In the genomic region with DNA sequence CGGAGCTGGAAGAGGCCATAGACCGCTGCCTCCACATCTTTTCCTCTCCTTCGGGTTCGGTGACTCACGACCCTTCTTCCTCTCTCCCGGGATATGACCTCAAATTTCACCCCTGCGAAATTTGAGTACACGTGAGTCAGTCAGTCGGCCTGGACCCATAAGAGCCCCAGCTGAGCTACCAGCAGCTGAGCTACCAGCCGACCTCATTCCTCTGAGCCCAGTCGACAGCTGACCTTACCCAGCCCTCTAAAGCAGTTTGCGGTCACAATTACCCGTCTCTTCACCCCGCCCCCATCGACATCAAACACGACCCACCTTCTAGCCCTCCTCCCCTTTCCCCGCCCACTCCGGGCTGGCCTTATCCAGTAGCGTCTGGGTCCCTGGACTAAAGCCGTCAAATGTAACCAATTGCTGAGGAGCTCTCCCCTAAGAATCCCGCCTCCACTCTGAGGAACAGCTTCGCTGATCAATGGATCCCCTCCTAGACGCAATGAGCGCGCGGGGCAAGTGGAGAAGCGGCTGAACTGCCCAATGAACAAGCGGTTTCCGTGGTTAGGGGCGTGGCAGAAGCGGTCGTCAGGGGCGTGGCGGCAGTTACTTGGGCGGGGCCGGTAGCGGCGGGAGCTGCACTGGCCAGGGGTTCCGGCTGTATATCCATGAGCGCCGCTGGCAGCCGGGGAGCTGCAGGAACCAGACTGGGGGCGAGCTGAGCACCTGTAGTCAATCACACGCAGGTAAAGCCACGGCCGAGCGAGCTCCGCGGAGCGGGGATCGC, we compare ENCODE assay signal across 8 cellular contexts. TPM values are rescaled to one million over a fixed set of nuclear protein-coding genes. Genes with fewer than 3 reads are reported as not detected.
DNase-seq lines count a peak whose midpoint lies in the region; ATAC-seq lines count a peak whose summit lies in the region.

ABHD2 (plus strand) TSS at position 627 of the 775 bp plus-strand sequence. CDS start 27,872 bp downstream, outside the sequence.

- H3K4me1 Mint-ChIP-seq in effector memory CD8-positive, alpha-beta T cell (ENCODE audit: low read depth in 2 of 2) = peaks cover 27 to 30% of the 10 kb centered on the region in 2 donors
- H3K4me1 Mint-ChIP-seq in memory B cell = peaks cover 28% of the 10 kb centered on the region

- peak; percentile 95 for ATAC-seq in GM21360 (IDR thresholded peaks at IDR 0.05; ENCODE audit: unreplicated experiment)
- ATAC-seq in effector memory CD8-positive, alpha-beta T cell (replicated peaks) = peak; percentile 94
- peak; percentile 90 for ATAC-seq in memory B cell (ENCODE audit: low read depth)

- H3K4me3 Mint-ChIP-seq in effector memory CD8-positive, alpha-beta T cell = no peak within 1 kb of the TSS
- no peak within 1 kb of the TSS for H3K4me3 Mint-ChIP-seq in memory B cell

- H3K9me3 Mint-ChIP-seq in effector memory CD8-positive, alpha-beta T cell = no peaks in the 10 kb centered on the region
- H3K9me3 Mint-ChIP-seq in memory B cell = no peaks in the 10 kb centered on the region

- H3K36me3 Mint-ChIP-seq in effector memory CD8-positive, alpha-beta T cell (ENCODE audit: insufficient read depth) = peaks cover 2% of the 10 kb centered on the region
- no peaks in the 10 kb centered on the region for H3K36me3 Mint-ChIP-seq in memory B cell

- H3K27me3 Mint-ChIP-seq in effector memory CD8-positive, alpha-beta T cell = no peaks in the 10 kb centered on the region
- no peaks in the 10 kb centered on the region for H3K27me3 Mint-ChIP-seq in memory B cell

- H3K27ac Mint-ChIP-seq in effector memory CD8-positive, alpha-beta T cell = peak within 1 kb of the TSS in 1 of 2 donors; percentile 83
- peak within 1 kb of the TSS; percentile 97 for H3K27ac Mint-ChIP-seq in memory B cell

- DNase-seq in COLO668 (lab: John Stamatoyannopoulos, UW; ENCODE audit: unreplicated experiment) = peak; percentile 99
- peak; percentile 100 for DNase-seq in HT1080 (ENCODE audit: low read depth)
- DNase-seq in NOMO-1 treated with DMSO at 0.1 percent for 48 hours (lab: John Stamatoyannopoulos, UW; ENCODE audit: unreplicated experiment) = peak; percentile 100
- DNase-seq in activated CD8-positive, alpha-beta memory T cell treated with anti-CD3 and anti-CD28 coated beads for 4 hours (ENCODE audit: low read depth in 2 of 2) = peak; percentile 93 to 95
- DNase-seq in effector memory CD8-positive, alpha-beta T cell = peak; percentile 96 to 99 (median 97)
- peak; percentile 98 for DNase-seq in memory B cell (ENCODE audit: low spot score in 2 of 2)
- DNase-seq in stimulated activated CD8-positive, alpha-beta memory T cell treated with anti-CD3 and anti-CD28 coated beads, Interleukin-12 subunit alpha, Interleukin-12 subunit beta, amount 100 ng/mL, for 4 hours (ENCODE audit: low read depth) = peak; percentile 97

RNA-seq across cellular contexts. Expression of gene ABHD2, which starts in this region (rescaled TPM):
- total RNA-seq in HT1080 (2014; rRNA removed; shearing (Covaris generic)) = 68.0 and 77.6 TPM in 2 replicates
- 22.7 and 33.2 TPM in 2 replicates for polyA plus RNA-seq in HT1080 (2015; cell fraction: cytosol; rRNA removed)
- polyA plus RNA-seq in HT1080 (2015; cell fraction: nucleus; rRNA removed) = 73.7 and 81.1 TPM in 2 replicates

Comparison
In these comparisons a context has a peak if more than half of its experiments do, and no peak if none do; other contexts are left out.
1. Peak in every context shown above with its lines: DNase-seq and ATAC-seq.